19 cellular contexts compared by ENCODE assay signal in the genomic region with DNA sequence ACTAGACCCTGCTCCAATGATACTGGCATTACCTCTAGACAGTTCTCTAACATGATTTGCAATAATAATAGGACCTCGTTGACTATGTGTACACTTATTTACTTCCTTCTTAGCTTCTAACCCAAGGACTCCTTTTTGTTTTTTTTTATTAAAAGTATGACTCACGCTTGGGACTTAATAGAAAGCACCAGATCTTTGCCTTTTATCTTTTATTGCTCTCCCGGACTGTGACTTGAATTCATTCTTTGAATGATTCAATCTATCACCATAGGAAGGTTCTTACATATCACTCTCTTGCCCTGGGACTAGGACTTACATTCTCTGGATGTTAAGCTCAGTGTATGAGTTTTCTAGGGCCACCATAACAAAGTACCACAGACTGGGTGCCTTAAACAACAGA. TPM values are rescaled to one million over a fixed set of nuclear protein-coding genes. Genes with fewer than 3 reads are reported as not detected.
DNase-seq lines count a peak whose midpoint lies in the region; ATAC-seq and TF ChIP-seq lines count a peak whose summit lies in the region.
"Had no signal": no experiment of that assay in that cellular context is flagged by ENCODE, and none has a peak within 500 bp of the region (broad histone marks: within the 10 kb centered on the region; RNA-seq: fewer than 3 reads in every experiment).

No MANE protein-coding gene starts in this region.

- DNase-seq in A673 (ENCODE audit: low spot score): peak; percentile 48
- DNase-seq in GM23248: peak; percentile 43
- peak; percentile 50 for DNase-seq in dermis blood vessel endothelial cell
- no peak for DNase-seq in foreskin keratinocyte
- no peak for DNase-seq in UCSD-AML1 (lab: John Stamatoyannopoulos, UW; ENCODE audit: unreplicated experiment)
- no peak for DNase-seq in 8988T
- no peak for DNase-seq in T1000 (lab: John Stamatoyannopoulos, UW)
- DNase-seq: C1 segment of cervical spinal cord; CD8-positive, alpha-beta memory T cell; DND-41; GDM1; Karpas-422; MG63; NCI-H1048; NCI-H1436; NCI-H1930; NCI-H526 had no signal

- H3K36me3 ChIP-seq in A673 (ENCODE audit: insufficient read depth, low read length, poor library complexity, severe bottlenecking) (no peaks in the 10 kb centered on the region), GM23248 (ENCODE audit: low read depth) (no peaks in the 10 kb centered on the region)
- H3K36me3 ChIP-seq: HAP-1, MG63 had no signal

- TF ChIP-seq CTCF in A673 (conservative IDR thresholded peaks at IDR 0.05; ENCODE audit: low read depth, low read length) (no peak), foreskin keratinocyte (conservative IDR thresholded peaks at IDR 0.05) (no peak)

- H3K27me3 ChIP-seq in A673 (replicated peaks; ENCODE audit: insufficient read depth, low read depth, low read length, poor library complexity) (no peaks in the 10 kb centered on the region), GM23248 (replicated peaks; ENCODE audit: insufficient read depth) (no peaks in the 10 kb centered on the region), foreskin keratinocyte (no peaks in the 10 kb centered on the region)
- H3K27me3 ChIP-seq: MG63 had no signal

- H3K4me2 ChIP-seq in GM23248 (ENCODE audit: unreplicated experiment): no peak overlapping the region

- H3K27ac ChIP-seq in A673 (ENCODE audit: low read depth, low read length, poor library complexity, severe bottlenecking) (no peak overlapping the region), GM23248 (no peak overlapping the region), foreskin keratinocyte (no peak overlapping the region)

- in situ Hi-C loops in GM23248 (cut with MboI): no loop called here

- no peaks in the 10 kb centered on the region for H3K79me2 ChIP-seq in GM23248 (ENCODE audit: insufficient read depth)

- no peak overlapping the region for H2AFZ ChIP-seq in GM23248

- POLR2A ChIA-PET in A673 (lab: Charles Lee; ENCODE audit: low non-redundant PET): no interaction called here

- intact Hi-C loops in A673 (cut with micrococcal nuclease; ENCODE audit: unreplicated experiment): no loop called here

- BruUV-seq in A673 (replicated peaks; lab: Mats Ljungman, UMichigan): no TSS peak

- peaks cover 6% of the 10 kb centered on the region for H3K9me3 ChIP-seq in A673 (ENCODE audit: low read depth, low read length, poor library complexity, severe bottlenecking)
- H3K9me3 ChIP-seq in GM23248 (ENCODE audit: low read depth): no peaks in the 10 kb centered on the region
- H3K9me3 ChIP-seq: HAP-1 had no signal

- no peak overlapping the region for H3K9ac ChIP-seq in GM23248

- CTCF ChIA-PET in A673 (lab: Charles Lee): interaction anchor here (0.8 to 1.0 kb wide), 2 partner anchors 21 to 138 kb away, joined by 3 read pairs; no protein-coding TSS in a partner anchor

- H3F3A ChIP-seq in GM23248 (ENCODE audit: insufficient read depth): peaks cover 13% of the 10 kb centered on the region; the same call in 1 of the 2 replicates

- ATAC-seq in foreskin keratinocyte: peak; percentile 21

- H3K9me2 ChIP-seq in GM23248 (ENCODE audit: insufficient read depth): no peaks in the 10 kb centered on the region

- H3K4me1 ChIP-seq in A673 (ENCODE audit: insufficient read depth, low read length, poor library complexity, severe bottlenecking) (peaks cover 14% of the 10 kb centered on the region), GM23248 (ENCODE audit: insufficient read depth) (no peaks in the 10 kb centered on the region), foreskin keratinocyte (peaks cover 29% of the 10 kb centered on the region)
- H3K4me1 ChIP-seq: HAP-1 had no signal

- no peak overlapping the region for H3K4me3 ChIP-seq in A673 (ENCODE audit: low read depth, low read length, poor library complexity, severe bottlenecking)
- H3K4me3 ChIP-seq in GM23248: no peak overlapping the region
- H3K4me3 ChIP-seq: HAP-1, MG63 had no signal

- no peaks in the 10 kb centered on the region for H4K20me1 ChIP-seq in GM23248 (ENCODE audit: insufficient read depth)

- WGBS in GM23248 (ENCODE audit: low coverage in 1 of 2, low lambda C conversion rate in 2 of 2, missing lambda C conversion rate in 2 of 2), 2 experiments: 6 to 9% methylated on average over 3 of the region's 3 CpGs

RNA-seq across cellular contexts. Expression of gene C9, which starts 9.0 kb away (rescaled TPM):
- total RNA-seq in A673 (2021) (not detected in 2 replicates), dermis blood vessel endothelial cell (0.34 TPM in 1 of 2 replicates, not detected in the other), foreskin keratinocyte (not detected in 2 replicates)
- total RNA-seq in GM23248 (2014; rRNA removed; shearing (Covaris generic)): not detected in 2 replicates
- polyA plus RNA-seq in GM23248 (2016; fragmentation: Nextera tagmentation; extraction: Ambion mirVana) (0.06 TPM in 1 of 2 replicates, not detected in the other), foreskin keratinocyte (not detected in 2 replicates)
- total RNA-seq: CD8-positive, alpha-beta memory T cell had no signal
- polyA plus RNA-seq: CD8-positive, alpha-beta memory T cell; IgD-negative memory B cell had no signal

Comparison
In these comparisons a context has a peak if more than half of its experiments do, and no peak if none do; other contexts are left out.
1. DNase-seq: peak in A673 (single experiment), GM23248 (single experiment) and dermis blood vessel endothelial cell (single experiment); none in foreskin keratinocyte (0 of 2), UCSD-AML1 (single experiment), 8988T (single experiment) and T1000 (single experiment).